In genomic region chr1:16393255-16394177, GRCh38 we compare ENCODE assay signal across 17 cellular contexts. TPM values are rescaled to one million over a fixed set of nuclear protein-coding genes. Genes with fewer than 3 reads are reported as not detected.
DNase-seq lines count a peak whose midpoint lies in the region; ATAC-seq, FAIRE-seq and TF ChIP-seq lines count a peak whose summit lies in the region.
"Had no signal": no experiment of that assay in that cellular context is flagged by ENCODE, and none has a peak within 500 bp of the region (broad histone marks: within the 10 kb centered on the region; RNA-seq: fewer than 3 reads in every experiment).

No MANE protein-coding gene starts in this region.

- no peak overlapping the region for H3K4me2 ChIP-seq in astrocyte (ENCODE audit: low read length)
- H3K4me2 ChIP-seq: BLaER1 had no signal

- 59 to 69% (median 62%) methylated on average over 20 to 22 of the region's 22 CpGs for WGBS in heart left ventricle, 4 donors
- WGBS in upper lobe of left lung, 2 donors: 76 to 78% methylated on average over 20 to 22 of the region's 22 CpGs

- H3K4me3 ChIP-seq in heart left ventricle: no peak overlapping the region
- no peak overlapping the region for H3K4me3 ChIP-seq in left ventricle myocardium inferior
- H3K4me3 ChIP-seq in astrocyte (ENCODE audit: insufficient read depth, low read depth, low read length): no peak overlapping the region
- no peak overlapping the region for H3K4me3 ChIP-seq in upper lobe of left lung
- H3K4me3 ChIP-seq: BLaER1, esophagus squamous epithelium, HAP-1 had no signal

- peaks cover 2% of the 10 kb centered on the region for H3K9me3 Mint-ChIP-seq in astrocyte (ENCODE audit: unreplicated experiment)

- TF ChIP-seq POLR2A in heart left ventricle (IDR thresholded peaks at IDR 0.05) (no peak), upper lobe of left lung (IDR thresholded peaks at IDR 0.05) (no peak)

- TF ChIP-seq EP300 in upper lobe of left lung (IDR thresholded peaks at IDR 0.05): no peak

- H3K27ac ChIP-seq in heart left ventricle (peak overlapping the region in 1 of 12 donors; percentile 9), left ventricle myocardium inferior (replicated peaks) (no peak overlapping the region), astrocyte (ENCODE audit: low read depth, low read length) (no peak overlapping the region), upper lobe of left lung (peak overlapping the region in 3 of 4 donors; percentile 11 to 49 (median 26))
- H3K27ac ChIP-seq: BLaER1 had no signal

- H3K79me2 ChIP-seq in astrocyte (ENCODE audit: insufficient read depth, low read length): peaks cover 83% of the 10 kb centered on the region

- ATAC-seq in heart left ventricle (peak in 3 of 4 donors; percentile 19 to 40 (median 29)), upper lobe of left lung (ENCODE audit: low FRiP score in 2 of 2) (no peak)

- DNase-seq in heart left ventricle (peak in 1 of 5 donors; percentile 52), left ventricle myocardium inferior (no peak), astrocyte (ENCODE audit: low read depth) (no peak), midbrain (lab: John Stamatoyannopoulos, UW) (peak; percentile 53), upper lobe of left lung (peak in 1 of 2 donors; percentile 82), NCI-H2107 treated with DMSO at 0.1 percent for 48 hours (lab: John Stamatoyannopoulos, UW; ENCODE audit: unreplicated experiment) (no peak), GF-D8 (lab: John Stamatoyannopoulos, UW) (no peak)
- DNase-seq in activated effector memory CD4-positive, alpha-beta T cell treated with anti-CD3 and anti-CD28 coated beads, Interleukin-2, amount 50 U/mL, for 16 hours: no peak
- DNase-seq: esophagus squamous epithelium; NCI-H526; stimulated activated CD4-positive, alpha-beta T cell treated with anti-CD3 and anti-CD28 coated beads, Interleukin-2, amount 100 ng/mL, for 24 hours had no signal

- no peaks in the 10 kb centered on the region for H3K27me3 ChIP-seq in heart left ventricle
- H3K27me3 ChIP-seq in left ventricle myocardium inferior (ENCODE audit: low read depth): no peaks in the 10 kb centered on the region
- no peaks in the 10 kb centered on the region for H3K27me3 ChIP-seq in astrocyte (ENCODE audit: insufficient read depth, low read length)
- H3K27me3 ChIP-seq in upper lobe of left lung: no peaks in the 10 kb centered on the region
- H3K27me3 ChIP-seq: BLaER1, esophagus squamous epithelium had no signal

- no peak overlapping the region for H3K4me3 Mint-ChIP-seq in astrocyte (ENCODE audit: unreplicated experiment)

- peak overlapping the region; percentile 26 for H3K27ac Mint-ChIP-seq in astrocyte (ENCODE audit: unreplicated experiment)

- peaks cover 0 to 65% (median 44%) of the 10 kb centered on the region in 9 donors for H3K36me3 ChIP-seq in heart left ventricle
- H3K36me3 ChIP-seq in left ventricle myocardium inferior: peaks cover 48% of the 10 kb centered on the region
- H3K36me3 ChIP-seq in astrocyte (ENCODE audit: insufficient read depth, low read length): peaks cover 6% of the 10 kb centered on the region
- peaks cover 15 to 53% (median 40%) of the 10 kb centered on the region in 4 donors for H3K36me3 ChIP-seq in upper lobe of left lung

- peaks cover 43% of the 10 kb centered on the region for H3K4me1 Mint-ChIP-seq in astrocyte (ENCODE audit: low read depth, unreplicated experiment)

- no peaks in the 10 kb centered on the region for H3K9me3 ChIP-seq in heart left ventricle
- no peaks in the 10 kb centered on the region for H3K9me3 ChIP-seq in left ventricle myocardium inferior (replicated peaks)
- no peaks in the 10 kb centered on the region for H3K9me3 ChIP-seq in astrocyte (ENCODE audit: insufficient read depth, low read depth, low read length)
- H3K9me3 ChIP-seq in upper lobe of left lung: no peaks in the 10 kb centered on the region
- H3K9me3 ChIP-seq: BLaER1, esophagus squamous epithelium, HAP-1 had no signal

- no peak for FAIRE-seq in astrocyte (lab: Jason Lieb, UNC)
- FAIRE-seq: bronchial epithelial cell, keratinocyte had no signal

- peaks cover 17% of the 10 kb centered on the region for H3K36me3 Mint-ChIP-seq in astrocyte (ENCODE audit: low read depth, unreplicated experiment)

- no peak for TF ChIP-seq CTCF in heart left ventricle (IDR thresholded peaks at IDR 0.05)
- no peak for TF ChIP-seq CTCF in left ventricle myocardium inferior (IDR thresholded peaks at IDR 0.05; ENCODE audit: borderline replicate concordance)
- no peak for TF ChIP-seq CTCF in astrocyte (IDR thresholded peaks at IDR 0.05; ENCODE audit: insufficient read depth, low read depth, low read length)
- TF ChIP-seq CTCF in upper lobe of left lung (IDR thresholded peaks at IDR 0.05): no peak

- H3K9ac ChIP-seq in astrocyte (ENCODE audit: low read length): no peak overlapping the region
- H3K9ac ChIP-seq: BLaER1 had no signal

- peaks cover 79% of the 10 kb centered on the region for H4K20me1 ChIP-seq in astrocyte (ENCODE audit: insufficient read depth, low read length)

- H3K27me3 Mint-ChIP-seq in astrocyte (ENCODE audit: low read depth, unreplicated experiment): no peaks in the 10 kb centered on the region

- H3K4me1 ChIP-seq in heart left ventricle (peaks cover 0 to 64% (median 50%) of the 10 kb centered on the region in 12 donors), left ventricle myocardium inferior (peaks cover 67% of the 10 kb centered on the region), astrocyte (ENCODE audit: insufficient read depth, low read length) (peaks cover 16% of the 10 kb centered on the region), upper lobe of left lung (peaks cover 31 to 57% (median 40%) of the 10 kb centered on the region in 4 donors)
- H3K4me1 ChIP-seq: HAP-1 had no signal

- intact Hi-C loops in heart left ventricle (cut with DNase I): no loop called here
- intact Hi-C loops in left ventricle myocardium inferior (cut with micrococcal nuclease): no loop called here

- no peak overlapping the region for H2AFZ ChIP-seq in astrocyte (ENCODE audit: low read depth, low read length)

RNA-seq across cellular contexts. Expression of gene SZRD1, which starts 26.5 kb away (rescaled TPM):
- total RNA-seq in heart left ventricle: 100 to 1,000 TPM in 3 of 9 donors, 10 to 100 TPM in 6; 57.4 to 130 (median 94.4) TPM
- 100 to 1,000 TPM in 1 of 2 donors, 10 to 100 TPM in 1; 54.4 to 140 TPM for polyA plus RNA-seq in heart left ventricle
- total RNA-seq in left ventricle myocardium inferior: 97.3 TPM
- 152 and 165 TPM in 2 replicates for total RNA-seq in astrocyte
- total RNA-seq in upper lobe of left lung: 100 to 1,000 TPM in 2 of 6 donors, 10 to 100 TPM in 4; 30.4 to 136 (median 58.3) TPM

RNA-seq across cellular contexts. Expression of gene FBXO42, which starts 41.2 kb away (rescaled TPM):
- total RNA-seq in heart left ventricle (10 to 100 TPM; 15.4 to 44.4 (median 22.9) TPM), left ventricle myocardium inferior (18.6 TPM), astrocyte (25.6 and 27.9 TPM in 2 replicates), upper lobe of left lung (10 to 100 TPM; 20.8 to 41.9 (median 24.0) TPM)
- polyA plus RNA-seq in heart left ventricle: 10 to 100 TPM; 11.0 to 18.8 TPM

RNA-seq across cellular contexts. Expression of gene SPATA21, which starts 43.7 kb away (rescaled TPM):
- total RNA-seq in heart left ventricle (not detected), left ventricle myocardium inferior (not detected), astrocyte (not detected in 2 replicates), upper lobe of left lung (not detected)
- polyA plus RNA-seq in heart left ventricle: under 1 TPM; 0.06 to 0.08 TPM
- total RNA-seq: activated CD8-positive, alpha-beta memory T cell treated with anti-CD3 and anti-CD28 coated beads for 36 hours; bronchial epithelial cell; esophagus squamous epithelium; subcutaneous adipose tissue had no signal

RNA-seq across cellular contexts. Expression of gene NECAP2, which starts 47.0 kb away (rescaled TPM):
- total RNA-seq in heart left ventricle (10 to 100 TPM; 10.7 to 53.0 (median 12.1) TPM), left ventricle myocardium inferior (14.9 TPM), astrocyte (78.2 and 80.9 TPM in 2 replicates), upper lobe of left lung (10 to 100 TPM; 61.9 to 96.4 (median 87.1) TPM)
- polyA plus RNA-seq in heart left ventricle: 10 to 100 TPM; 11.2 to 19.7 TPM

Comparison
In these comparisons a context has a peak if more than half of its experiments do, and no peak if none do; other contexts are left out.
1. ATAC-seq: peak in heart left ventricle (3 of 4); none in upper lobe of left lung (0 of 2).
2. H3K27ac ChIP-seq: peak in upper lobe of left lung (3 of 4); none in left ventricle myocardium inferior (single experiment) and astrocyte (single experiment).